Comparison of ENCODE assay signal across 16 cellular contexts in the genomic region with DNA sequence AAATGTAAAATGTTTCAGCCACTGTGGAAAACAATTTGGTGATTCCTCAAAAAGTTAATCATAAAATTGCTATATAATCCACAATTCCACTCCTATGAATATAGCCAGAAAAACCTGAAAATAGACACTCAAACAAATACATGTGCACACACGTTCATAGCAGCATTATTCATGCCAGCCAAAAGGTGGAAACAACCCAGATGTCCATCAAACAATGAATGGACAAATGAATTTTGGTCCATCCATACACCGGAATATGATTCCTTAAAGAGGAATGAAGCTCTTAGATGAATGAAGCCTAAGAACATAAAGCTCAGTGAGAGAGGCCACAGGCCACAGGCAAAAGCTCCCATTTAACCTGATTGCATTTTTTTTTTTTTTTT.
DNase-seq lines count a peak whose midpoint lies in the region; ATAC-seq and TF ChIP-seq lines count a peak whose summit lies in the region.
"Had no signal": no experiment of that assay in that cellular context is flagged by ENCODE, and none has a peak within 500 bp of the region (broad histone marks: within the 10 kb centered on the region; RNA-seq: fewer than 3 reads in every experiment).

No MANE protein-coding gene starts in this region.

- CTCF ChIA-PET in activated CD4-positive, alpha-beta T cell treated with anti-CD3 and anti-CD28 coated beads, Interleukin-2, amount 10 ng/mL, durations not matched to agents 7 days and 5 days (lab: Charles Lee), result interaction anchor here (0.6 to 1.3 kb wide), 4 partner anchors 13 to 268 kb away, joined by 3 to 5 read pairs (median 3); partner anchors contain the start of gene TNRC6C

- H3K4me2 ChIP-seq in Karpas-422 (ENCODE audit: low read depth, low read length, poor library complexity, severe bottlenecking) (peak overlapping the region; percentile 17), osteoblast (ENCODE audit: insufficient read depth, low read length) (peak overlapping the region; percentile 22)
- H3K4me2 ChIP-seq: A549 had no signal

- H3K4me3 ChIP-seq in Karpas-422 (ENCODE audit: low read length), result no peak overlapping the region
- no peak overlapping the region for H3K4me3 ChIP-seq in osteoblast (ENCODE audit: insufficient read depth, low read length)
- H3K4me3 ChIP-seq: A549, left lung, skin epidermis had no signal

- POLR2A ChIA-PET in activated CD4-positive, alpha-beta T cell treated with anti-CD3 and anti-CD28 coated beads, Interleukin-2, amount 10 ng/mL, durations not matched to agents 7 days and 5 days (lab: Charles Lee), result no interaction called here

- peaks cover 3% of the 10 kb centered on the region for H3K27me3 Mint-ChIP-seq in activated CD4-positive, alpha-beta T cell treated with anti-CD3 and anti-CD28 coated beads, Interleukin-2, amount 10 ng/mL, durations not matched to agents 7 days and 5 days
- peaks cover 8% of the 10 kb centered on the region for H3K27me3 Mint-ChIP-seq in activated naive CD8-positive, alpha-beta T cell treated with anti-CD3 and anti-CD28 coated beads for 36 hours

- H3K9me3 ChIP-seq in Karpas-422 (ENCODE audit: low read length) (no peaks in the 10 kb centered on the region), osteoblast (ENCODE audit: low read depth, low read length) (no peaks in the 10 kb centered on the region)
- H3K9me3 ChIP-seq: A549, left lung had no signal

- no peaks in the 10 kb centered on the region for H3K36me3 Mint-ChIP-seq in activated CD4-positive, alpha-beta T cell treated with anti-CD3 and anti-CD28 coated beads, Interleukin-2, amount 10 ng/mL, durations not matched to agents 7 days and 5 days (ENCODE audit: low read depth)
- no peaks in the 10 kb centered on the region for H3K36me3 Mint-ChIP-seq in activated naive CD8-positive, alpha-beta T cell treated with anti-CD3 and anti-CD28 coated beads for 36 hours
- H3K36me3 Mint-ChIP-seq: stimulated activated memory B cell treated with anti-CD40 and anti-IgM and Interleukin-4, amounts not matched to agents 10 μg/mL and 1 μg/mL and 100 μg/mL, for 72 hours had no signal

- ATAC-seq in GM18502 (IDR thresholded peaks at IDR 0.05; ENCODE audit: poor library complexity, unreplicated experiment), result no peak
- ATAC-seq: A549 had no signal

- peaks cover 3% of the 10 kb centered on the region for H3K9me3 Mint-ChIP-seq in activated CD4-positive, alpha-beta T cell treated with anti-CD3 and anti-CD28 coated beads, Interleukin-2, amount 10 ng/mL, durations not matched to agents 7 days and 5 days
- H3K9me3 Mint-ChIP-seq in activated naive CD8-positive, alpha-beta T cell treated with anti-CD3 and anti-CD28 coated beads for 36 hours, result no peaks in the 10 kb centered on the region
- H3K9me3 Mint-ChIP-seq: stimulated activated memory B cell treated with anti-CD40 and anti-IgM and Interleukin-4, amounts not matched to agents 10 μg/mL and 1 μg/mL and 100 μg/mL, for 72 hours had no signal

- H3K79me2 ChIP-seq in Karpas-422 (ENCODE audit: low read length), result no peaks in the 10 kb centered on the region
- no peaks in the 10 kb centered on the region for H3K79me2 ChIP-seq in osteoblast (ENCODE audit: insufficient read depth, low read length)
- H3K79me2 ChIP-seq: parathyroid adenoma had no signal

- H3K27ac ChIP-seq in Karpas-422 (ENCODE audit: low read length) (no peak overlapping the region), osteoblast (ENCODE audit: low read depth, low read length) (peak overlapping the region; percentile 57)
- H3K27ac ChIP-seq: A549, left lung, parathyroid adenoma had no signal

- H2AFZ ChIP-seq in Karpas-422 (ENCODE audit: low read length) (no peak overlapping the region), osteoblast (ENCODE audit: low read length) (no peak overlapping the region)
- H2AFZ ChIP-seq: parathyroid adenoma had no signal

- H3K36me3 ChIP-seq in Karpas-422 (ENCODE audit: insufficient read depth, low read length) (no peaks in the 10 kb centered on the region), osteoblast (ENCODE audit: insufficient read depth, low read length) (no peaks in the 10 kb centered on the region)
- H3K36me3 ChIP-seq: left lung had no signal

- peak overlapping the region; percentile 14 for H3K4me3 Mint-ChIP-seq in activated CD4-positive, alpha-beta T cell treated with anti-CD3 and anti-CD28 coated beads, Interleukin-2, amount 10 ng/mL, durations not matched to agents 7 days and 5 days
- H3K4me3 Mint-ChIP-seq in activated naive CD8-positive, alpha-beta T cell treated with anti-CD3 and anti-CD28 coated beads for 36 hours, result peak overlapping the region; percentile 14
- H3K4me3 Mint-ChIP-seq: stimulated activated memory B cell treated with anti-CD40 and anti-IgM and Interleukin-4, amounts not matched to agents 10 μg/mL and 1 μg/mL and 100 μg/mL, for 72 hours had no signal

- H3K4me1 ChIP-seq in Karpas-422 (ENCODE audit: low read length) (peaks cover 14% of the 10 kb centered on the region), osteoblast (ENCODE audit: insufficient read depth, low read length) (peaks cover 27% of the 10 kb centered on the region)
- H3K4me1 ChIP-seq: left lung, parathyroid adenoma had no signal

- no peak for TF ChIP-seq CTCF in osteoblast (IDR thresholded peaks at IDR 0.05; ENCODE audit: extremely low read depth, low read depth, low read length)

- peak overlapping the region; percentile 62 for H3K27ac Mint-ChIP-seq in activated CD4-positive, alpha-beta T cell treated with anti-CD3 and anti-CD28 coated beads, Interleukin-2, amount 10 ng/mL, durations not matched to agents 7 days and 5 days
- H3K27ac Mint-ChIP-seq in activated naive CD8-positive, alpha-beta T cell treated with anti-CD3 and anti-CD28 coated beads for 36 hours, result peak overlapping the region; percentile 82
- H3K27ac Mint-ChIP-seq: stimulated activated memory B cell treated with anti-CD40 and anti-IgM and Interleukin-4, amounts not matched to agents 10 μg/mL and 1 μg/mL and 100 μg/mL, for 72 hours had no signal

- no peak for DNase-seq in activated CD4-positive, alpha-beta T cell treated with anti-CD3 and anti-CD28 coated beads, Interleukin-2, amount 10 ng/mL, durations not matched to agents 7 days and 5 days
- no peak for DNase-seq in activated CD4-positive, alpha-beta T cell treated with anti-CD3 and anti-CD28 coated beads for 1 hour
- DNase-seq in Karpas-422, result no peak
- DNase-seq in activated naive CD8-positive, alpha-beta T cell treated with anti-CD3 and anti-CD28 coated beads for 36 hours, result no peak
- peak; percentile 46 for DNase-seq in osteoblast (ENCODE audit: insufficient read length, low spot score, missing footprints)
- DNase-seq in DMS79 (lab: John Stamatoyannopoulos, UW), result no peak
- no peak for DNase-seq in GM19240 (ENCODE audit: insufficient read length, low spot score)
- DNase-seq: NCI-H1105 treated with DMSO at 0.1 percent for 48 hours, NCI-H2227 treated with DMSO at 0.1 percent for 48 hours, SIG-M5 had no signal

- no peaks in the 10 kb centered on the region for H3K9me2 ChIP-seq in Karpas-422 (replicated peaks; ENCODE audit: insufficient read depth, low read length)

- H3K27me3 ChIP-seq in Karpas-422 (ENCODE audit: low read length) (no peaks in the 10 kb centered on the region), osteoblast (ENCODE audit: insufficient read depth, low read length) (no peaks in the 10 kb centered on the region)
- H3K27me3 ChIP-seq: left lung had no signal

- H4K20me1 ChIP-seq in Karpas-422 (ENCODE audit: insufficient read depth, low read depth, low read length) (0 out of 2 replicates have a peak, but pooled peaks cover 5% of the 10 kb centered on the region), osteoblast (ENCODE audit: insufficient read depth, low read length) (no peaks in the 10 kb centered on the region)

- no peak overlapping the region for H3K9ac ChIP-seq in Karpas-422 (ENCODE audit: low read length)
- H3K9ac ChIP-seq: parathyroid adenoma had no signal

- peaks cover 55% of the 10 kb centered on the region for H3K4me1 Mint-ChIP-seq in activated CD4-positive, alpha-beta T cell treated with anti-CD3 and anti-CD28 coated beads, Interleukin-2, amount 10 ng/mL, durations not matched to agents 7 days and 5 days
- H3K4me1 Mint-ChIP-seq in activated naive CD8-positive, alpha-beta T cell treated with anti-CD3 and anti-CD28 coated beads for 36 hours, result peaks cover 49% of the 10 kb centered on the region
